Comparison of ENCODE assay signal across 3 cellular contexts in the genomic region with DNA sequence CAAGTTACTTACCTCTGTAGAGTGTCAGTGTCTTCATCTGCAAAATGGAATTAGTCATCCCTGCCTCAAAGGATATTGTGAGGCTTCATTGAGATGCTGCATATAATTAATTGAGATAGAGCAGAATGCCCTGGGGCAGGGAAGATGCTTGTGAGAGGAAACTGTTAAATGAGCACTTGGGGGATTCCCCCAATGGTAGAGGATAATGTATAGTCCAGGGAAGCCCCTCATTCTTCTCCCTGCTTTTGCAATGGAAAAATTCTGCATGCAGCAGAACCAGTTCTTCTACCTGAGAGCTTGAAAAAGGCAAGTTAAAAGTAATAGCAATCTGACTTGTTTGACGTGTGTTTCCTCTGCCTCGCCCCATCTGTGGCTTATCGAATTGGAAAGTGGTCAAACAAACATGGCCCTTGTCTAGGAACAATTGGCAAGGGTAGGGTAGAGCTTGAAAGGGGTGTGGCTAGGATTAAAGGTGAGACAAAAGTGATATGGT.
TF ChIP-seq lines count a peak whose summit lies in the region.

No MANE protein-coding gene starts in this region.

TF ChIP-seq in liver, 16 proteins besides CTCF, POLR2A, EP300 and RAD21 (continued from another document):
- TF ChIP-seq ZBTB33 (IDR thresholded peaks at IDR 0.05), result no peak
- TF ChIP-seq TAF1 (conservative IDR thresholded peaks at IDR 0.05), result no peak
- no peak for TF ChIP-seq JUND (IDR thresholded peaks at IDR 0.05)
- TF ChIP-seq SP1 (IDR thresholded peaks at IDR 0.05), result no peak
- TF ChIP-seq FOXA2 (IDR thresholded peaks at IDR 0.05), result no peak
- TF ChIP-seq HNF4G (IDR thresholded peaks at IDR 0.05), result no peak
- TF ChIP-seq, protein P1, sequence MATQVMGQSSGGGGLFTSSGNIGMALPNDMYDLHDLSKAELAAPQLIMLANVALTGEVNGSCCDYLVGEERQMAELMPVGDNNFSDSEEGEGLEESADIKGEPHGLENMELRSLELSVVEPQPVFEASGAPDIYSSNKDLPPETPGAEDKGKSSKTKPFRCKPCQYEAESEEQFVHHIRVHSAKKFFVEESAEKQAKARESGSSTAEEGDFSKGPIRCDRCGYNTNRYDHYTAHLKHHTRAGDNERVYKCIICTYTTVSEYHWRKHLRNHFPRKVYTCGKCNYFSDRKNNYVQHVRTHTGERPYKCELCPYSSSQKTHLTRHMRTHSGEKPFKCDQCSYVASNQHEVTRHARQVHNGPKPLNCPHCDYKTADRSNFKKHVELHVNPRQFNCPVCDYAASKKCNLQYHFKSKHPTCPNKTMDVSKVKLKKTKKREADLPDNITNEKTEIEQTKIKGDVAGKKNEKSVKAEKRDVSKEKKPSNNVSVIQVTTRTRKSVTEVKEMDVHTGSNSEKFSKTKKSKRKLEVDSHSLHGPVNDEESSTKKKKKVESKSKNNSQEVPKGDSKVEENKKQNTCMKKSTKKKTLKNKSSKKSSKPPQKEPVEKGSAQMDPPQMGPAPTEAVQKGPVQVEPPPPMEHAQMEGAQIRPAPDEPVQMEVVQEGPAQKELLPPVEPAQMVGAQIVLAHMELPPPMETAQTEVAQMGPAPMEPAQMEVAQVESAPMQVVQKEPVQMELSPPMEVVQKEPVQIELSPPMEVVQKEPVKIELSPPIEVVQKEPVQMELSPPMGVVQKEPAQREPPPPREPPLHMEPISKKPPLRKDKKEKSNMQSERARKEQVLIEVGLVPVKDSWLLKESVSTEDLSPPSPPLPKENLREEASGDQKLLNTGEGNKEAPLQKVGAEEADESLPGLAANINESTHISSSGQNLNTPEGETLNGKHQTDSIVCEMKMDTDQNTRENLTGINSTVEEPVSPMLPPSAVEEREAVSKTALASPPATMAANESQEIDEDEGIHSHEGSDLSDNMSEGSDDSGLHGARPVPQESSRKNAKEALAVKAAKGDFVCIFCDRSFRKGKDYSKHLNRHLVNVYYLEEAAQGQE (IDR thresholded peaks at IDR 0.05), result no peak
- TF ChIP-seq RXRA (IDR thresholded peaks at IDR 0.05), result peak in 1 of 2 donors; percentile 26
- TF ChIP-seq GABPA (IDR thresholded peaks at IDR 0.05 in 1 of 2, conservative IDR thresholded peaks at IDR 0.05 in 1 of 2), result no peak
- TF ChIP-seq FOXA1 (IDR thresholded peaks at IDR 0.05), result no peak
- TF ChIP-seq YY1 (IDR thresholded peaks at IDR 0.05), result peak; percentile 76
- TF ChIP-seq MAX (IDR thresholded peaks at IDR 0.05), result peak; percentile 37
- TF ChIP-seq NR2F2 (IDR thresholded peaks at IDR 0.05), result no peak
- TF ChIP-seq HNF4A (conservative IDR thresholded peaks at IDR 0.05), result peak in 1 of 2 donors; percentile 42
- no peak for TF ChIP-seq EGR1 (IDR thresholded peaks at IDR 0.05; ENCODE audit: low read depth in 2 of 2)

TF ChIP-seq in HepG2, 621 proteins besides CTCF, POLR2A, EP300 and RAD21 (continued from another document):
- no peak for TF ChIP-seq GMEB1 (CRISPR knock-in tag; IDR thresholded peaks at IDR 0.05; ENCODE audit: borderline replicate concordance)
- no peak for TF ChIP-seq RBFOX2 (IDR thresholded peaks at IDR 0.05; ENCODE audit: low read depth, low read length)
- TF ChIP-seq ZNF276 (CRISPR knock-in tag; IDR thresholded peaks at IDR 0.05; ENCODE audit: low read depth), result no peak
- TF ChIP-seq ETS1 (CRISPR knock-in tag; IDR thresholded peaks at IDR 0.05), result no peak
- no peak for TF ChIP-seq SOX13 (IDR thresholded peaks at IDR 0.05)
- no peak for TF ChIP-seq SOX13 (CRISPR knock-in tag; conservative IDR thresholded peaks at IDR 0.05 in 1 of 2, IDR thresholded peaks at IDR 0.05 in 1 of 2)
- TF ChIP-seq, protein P2, sequence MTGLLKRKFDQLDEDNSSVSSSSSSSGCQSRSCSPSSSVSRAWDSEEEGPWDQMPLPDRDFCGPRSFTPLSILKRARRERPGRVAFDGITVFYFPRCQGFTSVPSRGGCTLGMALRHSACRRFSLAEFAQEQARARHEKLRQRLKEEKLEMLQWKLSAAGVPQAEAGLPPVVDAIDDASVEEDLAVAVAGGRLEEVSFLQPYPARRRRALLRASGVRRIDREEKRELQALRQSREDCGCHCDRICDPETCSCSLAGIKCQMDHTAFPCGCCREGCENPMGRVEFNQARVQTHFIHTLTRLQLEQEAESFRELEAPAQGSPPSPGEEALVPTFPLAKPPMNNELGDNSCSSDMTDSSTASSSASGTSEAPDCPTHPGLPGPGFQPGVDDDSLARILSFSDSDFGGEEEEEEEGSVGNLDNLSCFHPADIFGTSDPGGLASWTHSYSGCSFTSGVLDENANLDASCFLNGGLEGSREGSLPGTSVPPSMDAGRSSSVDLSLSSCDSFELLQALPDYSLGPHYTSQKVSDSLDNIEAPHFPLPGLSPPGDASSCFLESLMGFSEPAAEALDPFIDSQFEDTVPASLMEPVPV (CRISPR knock-in tag; IDR thresholded peaks at IDR 0.05), result no peak
- TF ChIP-seq HINFP (CRISPR knock-in tag; IDR thresholded peaks at IDR 0.05; ENCODE audit: low read depth), result no peak
- TF ChIP-seq CHD2 (IDR thresholded peaks at IDR 0.05; ENCODE audit: low read depth, low read length), result no peak
- no peak for TF ChIP-seq SMYD3 (CRISPR knock-in tag; IDR thresholded peaks at IDR 0.05)
- TF ChIP-seq ERF (CRISPR knock-in tag; IDR thresholded peaks at IDR 0.05), result no peak

TF ChIP-seq in WTC11, 78 proteins besides CTCF, POLR2A, EP300 and RAD21 (continued from another document):
- TF ChIP-seq, protein P3, sequence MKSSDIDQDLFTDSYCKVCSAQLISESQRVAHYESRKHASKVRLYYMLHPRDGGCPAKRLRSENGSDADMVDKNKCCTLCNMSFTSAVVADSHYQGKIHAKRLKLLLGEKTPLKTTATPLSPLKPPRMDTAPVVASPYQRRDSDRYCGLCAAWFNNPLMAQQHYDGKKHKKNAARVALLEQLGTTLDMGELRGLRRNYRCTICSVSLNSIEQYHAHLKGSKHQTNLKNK (CRISPR knock-in tag; IDR thresholded peaks at IDR 0.05), result no peak
- TF ChIP-seq AFF4 (CRISPR knock-in tag; IDR thresholded peaks at IDR 0.05; ENCODE audit: borderline replicate concordance) (no peak), GTF2I (CRISPR knock-in tag; conservative IDR thresholded peaks at IDR 0.05) (no peak), FOXK1 (CRISPR knock-in tag; IDR thresholded peaks at IDR 0.05) (no peak), IRF2 (CRISPR knock-in tag; IDR thresholded peaks at IDR 0.05; ENCODE audit: borderline replicate concordance, low read depth) (no peak), ATF1 (CRISPR knock-in tag; IDR thresholded peaks at IDR 0.05) (no peak), SOX15 (CRISPR knock-in tag; IDR thresholded peaks at IDR 0.05) (no peak), ZNF263 (CRISPR knock-in tag; IDR thresholded peaks at IDR 0.05; ENCODE audit: low read depth) (no peak), ZNF281 (CRISPR knock-in tag; IDR thresholded peaks at IDR 0.05) (no peak), NR3C1 (CRISPR knock-in tag; conservative IDR thresholded peaks at IDR 0.05; ENCODE audit: low read depth) (no peak), MYBL2 (CRISPR knock-in tag; IDR thresholded peaks at IDR 0.05) (no peak), ZNF671 (CRISPR knock-in tag; IDR thresholded peaks at IDR 0.05) (no peak), ZNF396 (CRISPR knock-in tag; IDR thresholded peaks at IDR 0.05; ENCODE audit: borderline replicate concordance) (no peak), OVOL2 (CRISPR knock-in tag; IDR thresholded peaks at IDR 0.05; ENCODE audit: borderline replicate concordance) (no peak)
- TF ChIP-seq, protein P4, sequence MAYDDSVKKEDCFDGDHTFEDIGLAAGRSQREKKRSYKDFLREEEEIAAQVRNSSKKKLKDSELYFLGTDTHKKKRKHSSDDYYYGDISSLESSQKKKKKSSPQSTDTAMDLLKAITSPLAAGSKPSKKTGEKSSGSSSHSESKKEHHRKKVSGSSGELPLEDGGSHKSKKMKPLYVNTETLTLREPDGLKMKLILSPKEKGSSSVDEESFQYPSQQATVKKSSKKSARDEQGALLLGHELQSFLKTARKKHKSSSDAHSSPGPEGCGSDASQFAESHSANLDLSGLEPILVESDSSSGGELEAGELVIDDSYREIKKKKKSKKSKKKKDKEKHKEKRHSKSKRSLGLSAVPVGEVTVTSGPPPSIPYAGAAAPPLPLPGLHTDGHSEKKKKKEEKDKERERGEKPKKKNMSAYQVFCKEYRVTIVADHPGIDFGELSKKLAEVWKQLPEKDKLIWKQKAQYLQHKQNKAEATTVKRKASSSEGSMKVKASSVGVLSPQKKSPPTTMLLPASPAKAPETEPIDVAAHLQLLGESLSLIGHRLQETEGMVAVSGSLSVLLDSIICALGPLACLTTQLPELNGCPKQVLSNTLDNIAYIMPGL (CRISPR knock-in tag; IDR thresholded peaks at IDR 0.05), result no peak
- TF ChIP-seq, protein P5, sequence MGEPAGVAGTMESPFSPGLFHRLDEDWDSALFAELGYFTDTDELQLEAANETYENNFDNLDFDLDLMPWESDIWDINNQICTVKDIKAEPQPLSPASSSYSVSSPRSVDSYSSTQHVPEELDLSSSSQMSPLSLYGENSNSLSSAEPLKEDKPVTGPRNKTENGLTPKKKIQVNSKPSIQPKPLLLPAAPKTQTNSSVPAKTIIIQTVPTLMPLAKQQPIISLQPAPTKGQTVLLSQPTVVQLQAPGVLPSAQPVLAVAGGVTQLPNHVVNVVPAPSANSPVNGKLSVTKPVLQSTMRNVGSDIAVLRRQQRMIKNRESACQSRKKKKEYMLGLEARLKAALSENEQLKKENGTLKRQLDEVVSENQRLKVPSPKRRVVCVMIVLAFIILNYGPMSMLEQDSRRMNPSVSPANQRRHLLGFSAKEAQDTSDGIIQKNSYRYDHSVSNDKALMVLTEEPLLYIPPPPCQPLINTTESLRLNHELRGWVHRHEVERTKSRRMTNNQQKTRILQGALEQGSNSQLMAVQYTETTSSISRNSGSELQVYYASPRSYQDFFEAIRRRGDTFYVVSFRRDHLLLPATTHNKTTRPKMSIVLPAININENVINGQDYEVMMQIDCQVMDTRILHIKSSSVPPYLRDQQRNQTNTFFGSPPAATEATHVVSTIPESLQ (CRISPR knock-in tag; IDR thresholded peaks at IDR 0.05), result no peak
